8 cellular contexts compared by ENCODE assay signal in the genomic region with DNA sequence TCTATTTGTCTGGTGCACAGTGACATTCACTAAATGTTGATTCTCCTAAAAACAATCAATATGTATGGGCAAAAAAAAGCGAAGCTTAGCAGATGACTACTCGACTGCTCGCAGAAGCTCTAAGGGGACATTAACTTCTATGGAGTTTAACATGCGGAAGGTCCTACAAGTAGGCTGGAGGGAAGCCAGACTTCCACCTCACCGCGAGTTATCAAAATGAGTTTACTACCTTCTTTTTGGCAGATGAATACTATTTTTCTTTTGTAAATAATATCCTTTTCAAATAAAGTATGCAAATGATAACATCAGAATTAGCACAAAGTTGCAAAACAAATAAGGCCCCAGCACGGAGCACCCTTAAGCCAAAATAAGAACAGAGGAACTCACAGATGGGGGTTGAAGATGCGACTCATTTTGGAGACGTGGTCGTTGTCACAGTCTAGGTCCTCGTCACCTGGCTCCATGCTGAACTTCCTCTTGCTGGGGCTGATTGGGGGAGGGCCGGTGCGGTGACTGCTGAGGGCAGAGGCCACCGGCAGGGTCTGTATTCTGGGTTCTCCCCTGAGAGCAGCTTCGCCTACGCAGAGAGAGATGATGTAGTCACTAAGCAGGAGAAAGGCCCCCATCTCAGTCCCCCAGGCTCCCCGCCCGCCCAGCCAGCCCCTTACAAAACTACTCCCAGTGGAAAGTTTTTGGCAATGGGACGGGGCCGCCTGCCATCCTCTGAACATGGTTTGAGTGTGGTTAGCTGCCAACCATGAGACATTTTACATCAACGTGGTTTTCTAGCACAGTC. TPM values are rescaled to one million over a fixed set of nuclear protein-coding genes. Genes with fewer than 3 reads are reported as not detected.
DNase-seq lines count a peak whose midpoint lies in the region; ATAC-seq and TF ChIP-seq lines count a peak whose summit lies in the region.

No MANE protein-coding gene starts in this region.

- H3K27ac ChIP-seq in Panc1 (ENCODE audit: low read length): peak overlapping the region; percentile 97
- peak overlapping the region; percentile 97 for H3K27ac ChIP-seq in fibroblast of lung (ENCODE audit: insufficient read depth, low read length)
- H3K27ac ChIP-seq in gastrocnemius medialis: peak overlapping the region; percentile 71 to 88 (median 83)
- H3K27ac ChIP-seq in foreskin keratinocyte: no peak overlapping the region

- intact Hi-C loops in Panc1 (cut with micrococcal nuclease; ENCODE audit: unreplicated experiment) (loop anchor here (2.0 to 10.0 kb wide), 2 partner anchors 41 to 47 kb away; a partner anchor contains a TSS), gastrocnemius medialis (cut with DNase I; ENCODE audit: low total_unique reads) (loop anchor here (2.0 kb wide), 1 partner anchor 33 kb away; no protein-coding TSS in a partner anchor)

- peak overlapping the region; percentile 25 for H3K4me2 ChIP-seq in fibroblast of lung (ENCODE audit: extremely low read depth, insufficient read depth, low read length)

- TF ChIP-seq CTCF in Panc1 (IDR thresholded peaks at IDR 0.05) (no peak), fibroblast of lung (conservative IDR thresholded peaks at IDR 0.05 in 1 of 2, IDR thresholded peaks at IDR 0.05 in 1 of 2; ENCODE audit: low read depth in 1 of 2, low read length in 2 of 2) (no peak), gastrocnemius medialis (IDR thresholded peaks at IDR 0.05 in 4 of 5, conservative IDR thresholded peaks at IDR 0.05 in 1 of 5) (no peak), foreskin keratinocyte (conservative IDR thresholded peaks at IDR 0.05) (no peak)

- H3K79me2 ChIP-seq in fibroblast of lung (ENCODE audit: control insufficient read depth, insufficient read depth, low read length): peaks cover 68% of the 10 kb centered on the region

- H3K9me3 ChIP-seq in Panc1 (ENCODE audit: control insufficient read depth, insufficient read depth, low read depth, low read length) (no peaks in the 10 kb centered on the region), fibroblast of lung (ENCODE audit: control insufficient read depth, insufficient read depth, low read depth, low read length) (no peaks in the 10 kb centered on the region), gastrocnemius medialis (no peaks in the 10 kb centered on the region)

- peak overlapping the region; percentile 5 to 41; a peak in 3 of 4 replicates for H3K4me3 ChIP-seq in Panc1 (ENCODE audit: low read depth in 2 of 2, low read length in 2 of 2)
- no peak overlapping the region for H3K4me3 ChIP-seq in fibroblast of lung (replicated peaks in 1 of 4; ENCODE audit: control extremely low read depth in 1 of 4, insufficient read depth in 1 of 4, low read depth in 3 of 4, low read length in 4 of 4)
- H3K4me3 ChIP-seq in gastrocnemius medialis: no peak overlapping the region

- POLR2A ChIA-PET in Panc1 (lab: Charles Lee): interaction anchor here (0.6 to 1.0 kb wide), 3 partner anchors 11 to 150 kb away, joined by 3 to 15 read pairs (median 4); no protein-coding TSS in a partner anchor

- H3K27me3 ChIP-seq in Panc1 (ENCODE audit: control insufficient read depth, insufficient read depth, low read length): no peaks in the 10 kb centered on the region
- H3K27me3 ChIP-seq in fibroblast of lung (ENCODE audit: control insufficient read depth, insufficient read depth, low read length): no peaks in the 10 kb centered on the region
- no peaks in the 10 kb centered on the region for H3K27me3 ChIP-seq in gastrocnemius medialis
- H3K27me3 ChIP-seq in foreskin keratinocyte: no peaks in the 10 kb centered on the region

- ATAC-seq in GM18870 (IDR thresholded peaks at IDR 0.05; ENCODE audit: unreplicated experiment) (peak; percentile 84), HG02678 (IDR thresholded peaks at IDR 0.05; ENCODE audit: unreplicated experiment) (peak; percentile 87), Panc1 (peak; percentile 12; the same call in 1 of the 2 replicates), gastrocnemius medialis (no peak), foreskin keratinocyte (no peak)

- no peak for TF ChIP-seq POLR2A in gastrocnemius medialis (IDR thresholded peaks at IDR 0.05)

- H3K4me1 ChIP-seq in Panc1 (ENCODE audit: control insufficient read depth, insufficient read depth, low read length): peaks cover 61% of the 10 kb centered on the region
- H3K4me1 ChIP-seq in fibroblast of lung (ENCODE audit: control insufficient read depth, extremely low read depth, insufficient read depth, low read length): peaks cover 37% of the 10 kb centered on the region
- peaks cover 67 to 83% of the 10 kb centered on the region in 2 donors for H3K4me1 ChIP-seq in gastrocnemius medialis
- peaks cover 21% of the 10 kb centered on the region for H3K4me1 ChIP-seq in foreskin keratinocyte

- H3K9ac ChIP-seq in fibroblast of lung (ENCODE audit: insufficient read depth, low read length): peak overlapping the region; percentile 1

- CTCF ChIA-PET in Panc1 (lab: Charles Lee): interaction anchor here (0.6 kb wide), 1 partner anchor 25 kb away, joined by 3 read pairs; no protein-coding TSS in a partner anchor

- no TSS peak for BruUV-seq in Panc1 (replicated peaks; lab: Mats Ljungman, UMichigan)

- DNase-seq in Panc1 (ENCODE audit: low read depth, low spot score) (no peak), fibroblast of lung (ENCODE audit: low read depth in 2 of 2) (peak; percentile 71 to 74), gastrocnemius medialis (peak in 1 of 2 donors; percentile 52), foreskin keratinocyte (no peak), mesenteric fat pad (ENCODE audit: low spot score) (no peak)
- no peak for DNase-seq in stimulated activated CD4-positive, alpha-beta T cell treated with anti-CD3 and anti-CD28 coated beads, Interleukin-12 subunit alpha, Interleukin-12 subunit beta, amount 100 ng/mL, for 4 hours

- no peak overlapping the region for H2AFZ ChIP-seq in fibroblast of lung (ENCODE audit: low read length)

- peaks cover 2% of the 10 kb centered on the region for H3K36me3 ChIP-seq in Panc1 (ENCODE audit: control insufficient read depth, insufficient read depth, low read length)
- peaks cover 2% of the 10 kb centered on the region for H3K36me3 ChIP-seq in fibroblast of lung (ENCODE audit: control insufficient read depth, insufficient read depth, low read length)
- no peaks in the 10 kb centered on the region for H3K36me3 ChIP-seq in gastrocnemius medialis

- in situ Hi-C loops in Panc1 (cut with HindIII; ENCODE audit: low pct_unique_long_range_greater_than_20kb, low sequenced_read_pairs): no loop called here
- in situ Hi-C loops in gastrocnemius medialis (cut with MboI; ENCODE audit: low sequenced_read_pairs in 4 of 4): no loop called here

- no peaks in the 10 kb centered on the region for H4K20me1 ChIP-seq in fibroblast of lung (ENCODE audit: control insufficient read depth, extremely low read depth, insufficient read depth, low read length)

RNA-seq across cellular contexts. Expression of a gene that starts 42.1 kb away (rescaled TPM):
- total RNA-seq in Panc1 (2021; ENCODE audit: unreplicated experiment) (66.0 TPM), fibroblast of lung (34.7 and 37.8 TPM in 2 replicates), gastrocnemius medialis (10 to 100 TPM in 3 of 4 donors, 1 to 10 TPM in 1; 8.9 to 20.9 (median 12.8) TPM), foreskin keratinocyte (28.3 and 30.2 TPM in 2 replicates), mesenteric fat pad (57.5 TPM)
- polyA plus RNA-seq in Panc1 (2012; ENCODE audit: insufficient read length): 61.2 TPM
- polyA plus RNA-seq in fibroblast of lung (17.5 and 18.4 TPM in 2 replicates), foreskin keratinocyte (13.6 and 14.8 TPM in 2 replicates)
- 13.3 and 13.9 TPM in 2 replicates for polyA plus RNA-seq in fibroblast of lung (2012)
- polyA minus RNA-seq in fibroblast of lung (ENCODE audit: low replicate concordance): 12.7 and 23.8 TPM in 2 replicates

Comparison
In these comparisons a context has a peak if more than half of its experiments do, and no peak if none do; other contexts are left out.
1. ATAC-seq: peak in GM18870 (single experiment), HG02678 (single experiment) and Panc1 (single experiment); none in gastrocnemius medialis (0 of 2) and foreskin keratinocyte (single experiment).
2. DNase-seq: peak in fibroblast of lung (2 of 2); none in Panc1 (single experiment), foreskin keratinocyte (0 of 2), mesenteric fat pad (single experiment) and stimulated activated CD4-positive, alpha-beta T cell treated with anti-CD3 and anti-CD28 coated beads, Interleukin-12 subunit alpha, Interleukin-12 subunit beta, amount 100 ng/mL, for 4 hours (single experiment).
3. H3K4me3 ChIP-seq: peak in Panc1 (2 of 2); none in fibroblast of lung (0 of 4) and gastrocnemius medialis (0 of 4).